ENCODE assay signal across 14 cellular contexts in genomic region chr2:197349699-197350098, GRCh38. TPM values are rescaled to one million over a fixed set of nuclear protein-coding genes. Genes with fewer than 3 reads are reported as not detected.
DNase-seq lines count a peak whose midpoint lies in the region; ATAC-seq and TF ChIP-seq lines count a peak whose summit lies in the region.
"Had no signal": no experiment of that assay in that cellular context is flagged by ENCODE, and none has a peak within 500 bp of the region (broad histone marks: within the 10 kb centered on the region; RNA-seq: fewer than 3 reads in every experiment).

No MANE protein-coding gene starts in this region.

- H3K36me3 Mint-ChIP-seq in endodermal cell (ENCODE audit: low read depth): no peaks in the 10 kb centered on the region
- no peaks in the 10 kb centered on the region for H3K36me3 Mint-ChIP-seq in activated CD4-positive, alpha-beta T cell treated with anti-CD3 and anti-CD28 coated beads for 36 hours (ENCODE audit: low read depth)

- H3K27me3 ChIP-seq in endodermal cell (ENCODE audit: control insufficient read depth, insufficient read depth, low read length, poor library complexity, severe bottlenecking) (no peaks in the 10 kb centered on the region), osteoblast (ENCODE audit: insufficient read depth, low read length) (no peaks in the 10 kb centered on the region)

- H3K9ac ChIP-seq in endodermal cell (ENCODE audit: extremely low read depth, low read length, poor library complexity, severe bottlenecking): no peak overlapping the region
- H3K9ac ChIP-seq: GM23248 had no signal

- H3K79me2 ChIP-seq in osteoblast (ENCODE audit: insufficient read depth, low read length): no peaks in the 10 kb centered on the region

- no peak overlapping the region for H2AFZ ChIP-seq in osteoblast (ENCODE audit: low read length)
- H2AFZ ChIP-seq: GM23248 had no signal

- H3K4me1 Mint-ChIP-seq in endodermal cell: no peaks in the 10 kb centered on the region
- peaks cover 18% of the 10 kb centered on the region for H3K4me1 Mint-ChIP-seq in activated CD4-positive, alpha-beta T cell treated with anti-CD3 and anti-CD28 coated beads for 36 hours

- CTCF ChIA-PET in activated CD4-positive, alpha-beta T cell treated with anti-CD3 and anti-CD28 coated beads for 36 hours (lab: Charles Lee): interaction anchor here (0.7 to 1.0 kb wide), 2 partner anchors 28 to 36 kb away, joined by 3 read pairs; no protein-coding TSS in a partner anchor

- 89% methylated on average over 2 of the region's 2 CpGs; no CpG with 5 or more reads in 1 of the 2 experiments for WGBS in endodermal cell (ENCODE audit: insufficient coverage in 1 of 2, insufficient read length in 1 of 2), 2 experiments

- H3K9me3 Mint-ChIP-seq in endodermal cell: no peaks in the 10 kb centered on the region
- no peaks in the 10 kb centered on the region for H3K9me3 Mint-ChIP-seq in activated CD4-positive, alpha-beta T cell treated with anti-CD3 and anti-CD28 coated beads for 36 hours (ENCODE audit: low read depth)
- H3K9me3 Mint-ChIP-seq: CD4-positive, alpha-beta memory T cell had no signal

- H3K4me3 ChIP-seq in endodermal cell (ENCODE audit: low read length) (no peak overlapping the region), osteoblast (ENCODE audit: insufficient read depth, low read length) (no peak overlapping the region)
- H3K4me3 ChIP-seq: GM23248 had no signal

- H3K4me2 ChIP-seq in osteoblast (ENCODE audit: insufficient read depth, low read length): no peak overlapping the region

- DNase-seq in endodermal cell (peak; percentile 2), left colon (no peak), superior temporal gyrus (ENCODE audit: extremely low spot score) (peak; percentile 32), NCI-H2196 treated with DMSO at 0.1 percent for 48 hours (lab: John Stamatoyannopoulos, UW; ENCODE audit: unreplicated experiment) (no peak), osteoblast (ENCODE audit: insufficient read length, low spot score, missing footprints) (no peak)
- DNase-seq in activated CD4-positive, alpha-beta T cell treated with anti-CD3 and anti-CD28 coated beads for 36 hours: no peak
- DNase-seq: C1 segment of cervical spinal cord; Caco-2; CD4-positive, alpha-beta memory T cell; DMS153; DND-41; GM23248; H7; HCEC 1CT had no signal

- POLR2A ChIA-PET in activated CD4-positive, alpha-beta T cell treated with anti-CD3 and anti-CD28 coated beads for 36 hours (lab: Charles Lee): no interaction called here

- no peak overlapping the region for H3K27ac Mint-ChIP-seq in endodermal cell
- no peak overlapping the region for H3K27ac Mint-ChIP-seq in activated CD4-positive, alpha-beta T cell treated with anti-CD3 and anti-CD28 coated beads for 36 hours
- H3K27ac Mint-ChIP-seq: CD4-positive, alpha-beta memory T cell had no signal

- H3K36me3 ChIP-seq in endodermal cell (ENCODE audit: control insufficient read depth, insufficient read depth, low read length) (no peaks in the 10 kb centered on the region), osteoblast (ENCODE audit: insufficient read depth, low read length) (no peaks in the 10 kb centered on the region)

- no peak for TF ChIP-seq CTCF in endodermal cell (conservative IDR thresholded peaks at IDR 0.05)
- TF ChIP-seq CTCF in osteoblast (IDR thresholded peaks at IDR 0.05; ENCODE audit: extremely low read depth, low read depth, low read length): no peak

- H4K20me1 ChIP-seq in osteoblast (ENCODE audit: insufficient read depth, low read length): no peaks in the 10 kb centered on the region

- no peaks in the 10 kb centered on the region for H3K4me1 ChIP-seq in endodermal cell (ENCODE audit: control insufficient read depth, insufficient read depth, low read length)
- no peaks in the 10 kb centered on the region for H3K4me1 ChIP-seq in osteoblast (ENCODE audit: insufficient read depth, low read length)

- intact Hi-C loops in left colon (cut with DNase I, micrococcal nuclease): no loop called here
- intact Hi-C loops in activated CD4-positive, alpha-beta T cell treated with anti-CD3 and anti-CD28 coated beads for 36 hours (cut with DNase I, micrococcal nuclease): no loop called here

- no peaks in the 10 kb centered on the region for H3K9me3 ChIP-seq in endodermal cell (ENCODE audit: control insufficient read depth, low read length)
- H3K9me3 ChIP-seq in osteoblast (ENCODE audit: low read depth, low read length): no peaks in the 10 kb centered on the region
- H3K9me3 ChIP-seq: Caco-2 had no signal

- ATAC-seq in left colon: peak; percentile 87
- ATAC-seq in activated CD4-positive, alpha-beta T cell treated with anti-CD3 and anti-CD28 coated beads for 36 hours: no peak

- H3K27me3 Mint-ChIP-seq in endodermal cell (ENCODE audit: insufficient read depth): no peaks in the 10 kb centered on the region
- no peaks in the 10 kb centered on the region for H3K27me3 Mint-ChIP-seq in activated CD4-positive, alpha-beta T cell treated with anti-CD3 and anti-CD28 coated beads for 36 hours
- H3K27me3 Mint-ChIP-seq: CD4-positive, alpha-beta memory T cell had no signal

- H3K4me3 Mint-ChIP-seq in endodermal cell: no peak overlapping the region
- H3K4me3 Mint-ChIP-seq in activated CD4-positive, alpha-beta T cell treated with anti-CD3 and anti-CD28 coated beads for 36 hours: no peak overlapping the region
- H3K4me3 Mint-ChIP-seq: CD4-positive, alpha-beta memory T cell had no signal

- H3K27ac ChIP-seq in endodermal cell (ENCODE audit: low read depth, low read length) (no peak overlapping the region), osteoblast (ENCODE audit: low read depth, low read length) (no peak overlapping the region)
- H3K27ac ChIP-seq: GM23248 had no signal

RNA-seq across cellular contexts. Expression of gene ANKRD44, which starts 39.1 kb away (rescaled TPM):
- total RNA-seq in endodermal cell (10 to 100 TPM in 1 of 2 donors, 1 to 10 TPM in 1; 6.2 to 10.6 TPM), left colon (10 to 100 TPM in 1 of 2 donors, 1 to 10 TPM in 1; 9.2 to 14.6 TPM), osteoblast (44.5 and 56.3 TPM in 2 replicates)
- polyA plus RNA-seq in endodermal cell (2013, experiment 1 of 2): 3.2 TPM
- polyA plus RNA-seq in endodermal cell (2013, experiment 2 of 2): 2.2 TPM
- 100 to 1,000 TPM; 122 to 181 TPM for total RNA-seq in activated CD4-positive, alpha-beta T cell treated with anti-CD3 and anti-CD28 coated beads for 36 hours

Comparison
In these comparisons a context has a peak if more than half of its experiments do, and no peak if none do; other contexts are left out.
1. DNase-seq: peak in endodermal cell (single experiment) and superior temporal gyrus (single experiment); none in left colon (0 of 2), NCI-H2196 treated with DMSO at 0.1 percent for 48 hours (single experiment), activated CD4-positive, alpha-beta T cell treated with anti-CD3 and anti-CD28 coated beads for 36 hours (single experiment) and osteoblast (single experiment).